In genomic region chr3:50620846-50621245, GRCh38 we compare ENCODE assay signal across 8 cellular contexts. TPM values are rescaled to one million over a fixed set of nuclear protein-coding genes. Genes with fewer than 3 reads are reported as not detected.
DNase-seq lines count a peak whose midpoint lies in the region; TF ChIP-seq lines count a peak whose summit lies in the region.
"Had no signal": no experiment of that assay in that cellular context is flagged by ENCODE, and none has a peak within 500 bp of the region (broad histone marks: within the 10 kb centered on the region; RNA-seq: fewer than 3 reads in every experiment).

No MANE protein-coding gene starts in this region.

- no peaks in the 10 kb centered on the region for H3K9me3 ChIP-seq in SK-N-SH

- peaks cover 3% of the 10 kb centered on the region for H3K36me3 Mint-ChIP-seq in IgD-negative memory B cell

- H3K36me3 ChIP-seq in SK-N-SH (replicated peaks in 1 of 2; ENCODE audit: control insufficient read depth in 1 of 2, insufficient read depth in 2 of 2, low read length in 1 of 2) = no peaks in the 10 kb centered on the region

- H3K27ac Mint-ChIP-seq in IgD-negative memory B cell = peak overlapping the region in 2 of 3 donors; percentile 42 to 47

- H3K9me2 ChIP-seq in SK-N-SH = no peaks in the 10 kb centered on the region

- no peak overlapping the region for H3K27ac ChIP-seq in SK-N-SH (ENCODE audit: low read depth in 2 of 2, low read length in 1 of 2)
- H3K27ac ChIP-seq: parathyroid adenoma had no signal

- no peak for TF ChIP-seq RAD21 in SK-N-SH (IDR thresholded peaks at IDR 0.05; ENCODE audit: low read length)

- H3K4me1 ChIP-seq in SK-N-SH (ENCODE audit: control insufficient read depth in 1 of 2, insufficient read depth in 2 of 2, low read depth in 1 of 2, low read length in 1 of 2) = peaks cover 5 to 19% of the 10 kb centered on the region in 2 experiments; a peak in 1 of 4 replicates

- H3K27me3 Mint-ChIP-seq in IgD-negative memory B cell = no peaks in the 10 kb centered on the region

- no peaks in the 10 kb centered on the region for H3K27me3 ChIP-seq in SK-N-SH (ENCODE audit: insufficient read depth)

- peaks cover 35 to 40% (median 36%) of the 10 kb centered on the region in 3 donors for H3K4me1 Mint-ChIP-seq in IgD-negative memory B cell

- no peak for TF ChIP-seq EP300 in SK-N-SH (IDR thresholded peaks at IDR 0.05; ENCODE audit: borderline replicate concordance in 1 of 2, low read depth in 1 of 2, low read length in 1 of 2)

- H3K9me3 Mint-ChIP-seq in IgD-negative memory B cell = no peaks in the 10 kb centered on the region

- H2AFZ ChIP-seq in SK-N-SH (ENCODE audit: low read depth) = no peak overlapping the region
- H2AFZ ChIP-seq: parathyroid adenoma had no signal

- peak overlapping the region in 2 of 4 donors; percentile 49 to 94 for H3K4me3 Mint-ChIP-seq in IgD-negative memory B cell

- no peaks in the 10 kb centered on the region for H3K79me2 ChIP-seq in SK-N-SH (ENCODE audit: insufficient read depth)

- H3K4me3 ChIP-seq in epithelial cell of proximal tubule (ENCODE audit: low read depth, low read length) (no peak overlapping the region), SK-N-SH (ENCODE audit: low read depth in 2 of 2, low read length in 1 of 2) (no peak overlapping the region)

- H4K20me1 ChIP-seq in SK-N-SH (ENCODE audit: insufficient read depth) = no peaks in the 10 kb centered on the region

- POLR2A ChIA-PET in SK-N-SH (lab: Yijun Ruan, JAX) = no interaction called here

- TF ChIP-seq CTCF in epithelial cell of proximal tubule (conservative IDR thresholded peaks at IDR 0.05; ENCODE audit: low read depth, low read length) (peak; percentile 8), SK-N-SH (IDR thresholded peaks at IDR 0.05) (no peak)

- H3F3A ChIP-seq in SK-N-SH (replicated peaks; ENCODE audit: insufficient read depth) = peaks cover 7% of the 10 kb centered on the region

- WGBS in SK-N-SH (ENCODE audit: low lambda C conversion rate) = 72% methylated on average over 3 of the region's 3 CpGs

- CTCF ChIA-PET in SK-N-SH (lab: Yijun Ruan, JAX) = interaction anchor here (0.6 to 25.1 kb wide), 6 partner anchors 10 to 751 kb away, joined by 3 to 648 read pairs (median 84); partner anchors contain the start of genes C3orf18 and HEMK1

- no peak overlapping the region for H3K4me2 ChIP-seq in SK-N-SH

- H3K9ac ChIP-seq in SK-N-SH = no peak overlapping the region
- H3K9ac ChIP-seq: parathyroid adenoma had no signal

- DNase-seq in AG08395 (ENCODE audit: low spot score) (peak; percentile 33), epithelial cell of proximal tubule (ENCODE audit: low read depth) (no peak), SK-N-SH (no peak), DMS53 (lab: John Stamatoyannopoulos, UW) (no peak), cerebellar nuclear complex (lab: John Stamatoyannopoulos, UW) (no peak)
- DNase-seq: activated CD8-positive, alpha-beta memory T cell treated with anti-CD3 and anti-CD28 coated beads, Interleukin-2, amount 50 U/mL, for 4 hours had no signal

TF ChIP-seq in SK-N-SH, 30 proteins besides CTCF, POLR2A, EP300 and RAD21:
- TF ChIP-seq RCOR1 (IDR thresholded peaks at IDR 0.05; ENCODE audit: low read length) = no peak
- TF ChIP-seq PBX3 (IDR thresholded peaks at IDR 0.05) = no peak
- no peak for TF ChIP-seq GATA2 (CRISPR knock-in tag; IDR thresholded peaks at IDR 0.05)
- no peak for TF ChIP-seq MAX (IDR thresholded peaks at IDR 0.05; ENCODE audit: low read depth)
- TF ChIP-seq USF1 (IDR thresholded peaks at IDR 0.05; ENCODE audit: borderline replicate concordance, low read depth) = no peak
- no peak for TF ChIP-seq MEF2A (IDR thresholded peaks at IDR 0.05; ENCODE audit: borderline replicate concordance, low read depth)
- TF ChIP-seq POLR2AphosphoS5 (IDR thresholded peaks at IDR 0.05; ENCODE audit: low read depth, low read length) = no peak
- no peak for TF ChIP-seq NRF1 (IDR thresholded peaks at IDR 0.05; ENCODE audit: low read depth, low read length)
- no peak for TF ChIP-seq FOSL2 (IDR thresholded peaks at IDR 0.05; ENCODE audit: borderline replicate concordance, low read depth)
- no peak for TF ChIP-seq SMC3 (IDR thresholded peaks at IDR 0.05; ENCODE audit: low read depth, low read length)
- no peak for TF ChIP-seq FOXM1 (IDR thresholded peaks at IDR 0.05; ENCODE audit: low read depth)
- TF ChIP-seq JUND (IDR thresholded peaks at IDR 0.05) = no peak

RNA-seq across cellular contexts. Expression of gene MAPKAPK3, which starts 3.9 kb away (rescaled TPM):
- polyA plus RNA-seq in IgD-negative memory B cell = 23.7 TPM
- total RNA-seq in epithelial cell of proximal tubule = 117 and 131 TPM in 2 replicates
- polyA plus RNA-seq in SK-N-SH (2012; rRNA removed) = 29.4 and 35.6 TPM in 2 replicates
- polyA plus RNA-seq in SK-N-SH (2012; cell fraction: cytosol; rRNA removed) = 18.9 and 25.5 TPM in 2 replicates
- polyA plus RNA-seq in SK-N-SH (2012; cell fraction: nucleus; rRNA removed) = 22.6 and 25.7 TPM in 2 replicates

RNA-seq across cellular contexts. Expression of gene CISH, which starts 9.3 kb away (rescaled TPM):
- 3.1 TPM for polyA plus RNA-seq in IgD-negative memory B cell
- 1.8 and 3.8 TPM in 2 replicates for total RNA-seq in epithelial cell of proximal tubule
- polyA plus RNA-seq in SK-N-SH (2012; rRNA removed) = 2.0 and 2.6 TPM in 2 replicates
- polyA plus RNA-seq in SK-N-SH (2012; cell fraction: cytosol; rRNA removed) = 1.2 and 1.8 TPM in 2 replicates
- polyA plus RNA-seq in SK-N-SH (2012; cell fraction: nucleus; rRNA removed) = 3.7 TPM in 2 replicates

RNA-seq across cellular contexts. Expression of gene HEMK1, which starts 51.5 kb away (rescaled TPM):
- polyA plus RNA-seq in IgD-negative memory B cell = 30.5 TPM
- 11.3 and 13.7 TPM in 2 replicates for total RNA-seq in epithelial cell of proximal tubule
- 15.4 and 21.7 TPM in 2 replicates for polyA plus RNA-seq in SK-N-SH (2012; rRNA removed)
- polyA plus RNA-seq in SK-N-SH (2012; cell fraction: cytosol; rRNA removed) = 7.1 and 10.6 TPM in 2 replicates
- 82.8 and 88.7 TPM in 2 replicates for polyA plus RNA-seq in SK-N-SH (2012; cell fraction: nucleus; rRNA removed)

RNA-seq across cellular contexts. Expression of gene C3orf18, which starts 53.3 kb away (rescaled TPM):
- polyA plus RNA-seq in IgD-negative memory B cell = 7.9 TPM
- total RNA-seq in epithelial cell of proximal tubule = 4.3 and 8.9 TPM in 2 replicates
- 19.7 and 27.2 TPM in 2 replicates for polyA plus RNA-seq in SK-N-SH (2012; rRNA removed)
- 11.3 and 16.2 TPM in 2 replicates for polyA plus RNA-seq in SK-N-SH (2012; cell fraction: cytosol; rRNA removed)
- polyA plus RNA-seq in SK-N-SH (2012; cell fraction: nucleus; rRNA removed) = 50.5 and 50.7 TPM in 2 replicates

RNA-seq across cellular contexts. Expression of gene DOCK3, which starts 53.9 kb away (rescaled TPM):
- polyA plus RNA-seq in IgD-negative memory B cell = not detected
- total RNA-seq in epithelial cell of proximal tubule = 0.43 and 0.52 TPM in 2 replicates
- polyA plus RNA-seq in SK-N-SH (2012; rRNA removed) = 0.05 TPM in 2 replicates
- 0.04 and 0.05 TPM in 2 replicates for polyA plus RNA-seq in SK-N-SH (2012; cell fraction: cytosol; rRNA removed)
- 0.16 and 0.19 TPM in 2 replicates for polyA plus RNA-seq in SK-N-SH (2012; cell fraction: nucleus; rRNA removed)
